ENCODE assay signal across 32 cellular contexts in the genomic region with DNA sequence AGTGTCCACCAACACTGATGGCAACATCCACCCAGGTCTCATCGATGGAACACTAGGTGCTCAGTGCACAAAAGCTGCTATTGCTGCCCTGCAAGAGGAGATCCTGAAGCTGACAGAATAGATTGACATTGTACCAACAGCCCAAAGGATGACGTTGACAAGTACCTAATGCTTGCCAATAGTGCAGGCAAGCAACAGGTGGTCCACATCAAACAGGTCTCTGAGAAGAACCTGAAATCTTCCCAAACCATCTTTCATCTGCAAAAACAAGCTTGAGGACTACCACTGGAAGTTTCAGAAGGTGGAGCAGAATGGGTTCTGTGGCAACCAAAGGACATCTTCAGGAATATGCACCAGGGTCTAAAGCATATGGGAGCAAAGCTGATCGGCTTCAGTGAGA. TPM values are rescaled to one million over a fixed set of nuclear protein-coding genes. Genes with fewer than 3 reads are reported as not detected.
"Had no signal": no experiment of that assay in that cellular context is flagged by ENCODE, and none has a peak within 500 bp of the region (broad histone marks: within the 10 kb centered on the region; RNA-seq: fewer than 3 reads in every experiment).

No MANE protein-coding gene starts in this region.

- H2AFZ ChIP-seq: hepatocyte had no signal

- H3K4me3 ChIP-seq: colonic mucosa, coronary artery, dorsolateral prefrontal cortex, esophagus squamous epithelium, gastrocnemius medialis, gastroesophageal sphincter, heart left ventricle, heart right ventricle, hepatocyte had no signal

- FAIRE-seq: colon, endometrium, endothelial cell of umbilical vein, frontal cortex had no signal

- H3K9me3 ChIP-seq: colonic mucosa, gastrocnemius medialis, gastroesophageal sphincter had no signal

- H3K4me2 ChIP-seq: hepatocyte had no signal

- DNase-seq: colonic mucosa; cortex of kidney; dermis blood vessel endothelial cell; dorsolateral prefrontal cortex; effector CD4-positive, alpha-beta T cell; effector CD8-positive, alpha-beta T cell; effector memory CD4-positive, alpha-beta T cell; effector memory CD8-positive, alpha-beta T cell; endodermal cell; erythroblast; esophagus squamous epithelium; foreskin fibroblast; foreskin keratinocyte; foreskin melanocyte; gastrocnemius medialis; glutamatergic neuron; head of caudate nucleus; heart left ventricle; heart right ventricle had no signal

- H3K27me3 ChIP-seq: colonic mucosa, dorsolateral prefrontal cortex, esophagus squamous epithelium, gastrocnemius medialis, gastroesophageal sphincter, heart right ventricle, hepatocyte had no signal

- H3K27ac ChIP-seq: colonic mucosa, coronary artery, dorsolateral prefrontal cortex, epithelial cell of prostate, esophagus squamous epithelium, foreskin keratinocyte, gastrocnemius medialis, gastroesophageal sphincter, heart left ventricle, heart right ventricle, hepatocyte had no signal

- H3K4me1 ChIP-seq: colonic mucosa, esophagus squamous epithelium, foreskin keratinocyte, gastrocnemius medialis, gastroesophageal sphincter, heart left ventricle, heart right ventricle had no signal

- H3K79me2 ChIP-seq: hepatocyte had no signal

- ATAC-seq: effector memory CD8-positive, alpha-beta T cell; esophagus mucosa; foreskin keratinocyte; gastrocnemius medialis; gastroesophageal sphincter; heart left ventricle; heart right ventricle had no signal

- H3K36me3 ChIP-seq: colonic mucosa, esophagus squamous epithelium, gastrocnemius medialis, gastroesophageal sphincter, heart left ventricle, heart right ventricle had no signal

RNA-seq across cellular contexts. Expression of a gene that starts 15.8 kb away (rescaled TPM):
- total RNA-seq: dermis blood vessel endothelial cell, endothelial cell of umbilical vein, epithelial cell of proximal tubule, esophagus mucosa, esophagus squamous epithelium, fibroblast of lung, fibroblast of villous mesenchyme, foreskin keratinocyte, glomerular endothelial cell, heart left ventricle, heart right ventricle, hepatocyte had no signal
- polyA plus RNA-seq: endothelial cell of umbilical vein, fibroblast of lung, foreskin keratinocyte, hepatocyte had no signal
